Comparison of ENCODE assay signal across 8 cellular contexts in the genomic region with DNA sequence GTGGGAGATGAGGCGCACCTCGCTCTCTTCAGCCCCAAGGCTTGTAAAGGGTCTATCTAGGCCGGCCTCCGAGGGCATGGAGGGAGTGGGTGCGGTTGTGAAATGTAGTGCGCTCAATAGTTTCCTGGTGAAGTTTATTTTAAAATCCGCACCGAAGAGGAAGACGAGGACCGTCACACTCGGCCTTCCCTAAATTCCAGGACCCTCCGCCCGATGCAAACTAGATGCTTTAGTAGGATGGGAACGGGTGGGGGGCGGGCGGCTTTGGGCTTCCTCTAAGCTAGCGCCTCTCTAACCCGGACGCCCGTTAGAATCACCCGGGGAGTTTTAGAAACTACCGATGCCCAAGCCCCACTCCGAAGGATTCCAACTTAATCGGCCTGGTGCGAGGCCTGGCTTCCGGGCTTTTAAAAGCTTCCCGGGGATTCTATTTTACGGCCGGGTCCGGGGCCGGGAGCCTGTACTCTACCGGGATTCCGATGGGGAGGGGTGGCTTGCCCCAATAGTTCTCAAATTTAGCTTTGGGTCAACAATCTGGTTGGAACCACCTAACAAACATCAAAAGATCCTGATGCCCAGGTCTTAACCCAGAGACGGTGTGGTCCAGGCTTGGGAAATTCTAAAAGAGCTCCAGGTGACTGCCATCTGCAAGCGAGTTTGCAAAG. TPM values are rescaled to one million over a fixed set of nuclear protein-coding genes. Genes with fewer than 3 reads are reported as not detected.
DNase-seq lines count a peak whose midpoint lies in the region; ATAC-seq and TF ChIP-seq lines count a peak whose summit lies in the region.

No MANE protein-coding gene starts in this region.

- TF ChIP-seq CTCF in brain (conservative IDR thresholded peaks at IDR 0.05) = no peak

- peak overlapping the region; percentile 58 for H3K4me3 ChIP-seq in naive thymus-derived CD4-positive, alpha-beta T cell (ENCODE audit: low read length)

- H3K9me3 Mint-ChIP-seq in brain = no peaks in the 10 kb centered on the region
- no peaks in the 10 kb centered on the region for H3K9me3 Mint-ChIP-seq in naive thymus-derived CD4-positive, alpha-beta T cell

- peaks cover 43% of the 10 kb centered on the region for H3K4me1 Mint-ChIP-seq in brain
- peaks cover 6 to 42% (median 27%) of the 10 kb centered on the region in 7 donors for H3K4me1 Mint-ChIP-seq in naive thymus-derived CD4-positive, alpha-beta T cell

- no peak overlapping the region for H3K27ac Mint-ChIP-seq in brain
- H3K27ac Mint-ChIP-seq in naive thymus-derived CD4-positive, alpha-beta T cell = peak overlapping the region in 6 of 9 donors; percentile 58 to 88 (median 73)

- CTCF ChIA-PET in naive thymus-derived CD4-positive, alpha-beta T cell (lab: Charles Lee) = interaction anchor here (0.5 to 9.0 kb wide), 24 partner anchors 8 to 512 kb away, joined by 3 to 147 read pairs (median 4); a partner anchor contains a TSS

- ATAC-seq in HG03432 (IDR thresholded peaks at IDR 0.05; ENCODE audit: unreplicated experiment) = peak; percentile 0
- ATAC-seq in naive thymus-derived CD4-positive, alpha-beta T cell = peak; percentile 5
- ATAC-seq in HG02885 (IDR thresholded peaks at IDR 0.05; ENCODE audit: poor library complexity, unreplicated experiment) = no peak

- H3K27ac ChIP-seq in naive thymus-derived CD4-positive, alpha-beta T cell (ENCODE audit: low read depth, low read length) = peak overlapping the region; percentile 58

- peak overlapping the region; percentile 69 to 78 (median 78) for H3K4me3 Mint-ChIP-seq in brain
- H3K4me3 Mint-ChIP-seq in naive thymus-derived CD4-positive, alpha-beta T cell = peak overlapping the region; percentile 66 to 84 (median 76)

- H3K27me3 ChIP-seq in naive thymus-derived CD4-positive, alpha-beta T cell (ENCODE audit: control insufficient read depth in 2 of 2, insufficient read depth in 2 of 2, low read length in 2 of 2) = no peaks in the 10 kb centered on the region

- peaks cover 4% of the 10 kb centered on the region for H3K27me3 Mint-ChIP-seq in brain
- H3K27me3 Mint-ChIP-seq in naive thymus-derived CD4-positive, alpha-beta T cell = no peaks in the 10 kb centered on the region

- H3K36me3 Mint-ChIP-seq in brain = no peaks in the 10 kb centered on the region
- H3K36me3 Mint-ChIP-seq in naive thymus-derived CD4-positive, alpha-beta T cell = peaks cover 0 to 3% (median 0%) of the 10 kb centered on the region in 5 donors

- peaks cover 11 to 18% of the 10 kb centered on the region in 2 donors for H3K4me1 ChIP-seq in naive thymus-derived CD4-positive, alpha-beta T cell (ENCODE audit: control insufficient read depth in 2 of 2, insufficient read depth in 2 of 2, low read length in 2 of 2)

- POLR2A ChIA-PET in naive thymus-derived CD4-positive, alpha-beta T cell (lab: Charles Lee) = interaction anchor here (0.6 to 3.4 kb wide), 23 partner anchors 9 to 186 kb away, joined by 3 to 79 read pairs (median 5); a partner anchor contains a TSS

- H3K9me3 ChIP-seq in naive thymus-derived CD4-positive, alpha-beta T cell (ENCODE audit: control insufficient read depth in 2 of 3, low read length in 3 of 3) = no peaks in the 10 kb centered on the region

- intact Hi-C loops in naive thymus-derived CD4-positive, alpha-beta T cell (cut with micrococcal nuclease) = loop anchor here (1.0 to 10.0 kb wide), 12 partner anchors 20 to 602 kb away; a partner anchor contains a TSS

- H3K36me3 ChIP-seq in naive thymus-derived CD4-positive, alpha-beta T cell (ENCODE audit: control insufficient read depth in 2 of 3, insufficient read depth in 3 of 3, low read length in 3 of 3) = peaks cover 0 to 4% (median 0%) of the 10 kb centered on the region in 3 experiments

- DNase-seq in NCI-H2029 treated with DMSO at 0.1 percent for 48 hours (lab: John Stamatoyannopoulos, UW) (peak; percentile 23), NCI-H2029 (lab: John Stamatoyannopoulos, UW) (no peak), NCI-H345 (lab: John Stamatoyannopoulos, UW) (no peak), NCI-H1105 (lab: John Stamatoyannopoulos, UW) (no peak)
- DNase-seq in naive thymus-derived CD4-positive, alpha-beta T cell = no peak

RNA-seq across cellular contexts. Expression of a gene that starts 0.5 kb away (rescaled TPM):
- polyA plus RNA-seq in brain (ENCODE audit: insufficient read depth, low read depth, low replicate concordance) = 9.0 TPM
- 10 to 100 TPM in 4 of 5 experiments, 1 to 10 TPM in 1; 5.5 to 54.0 (median 45.0) TPM for total RNA-seq in naive thymus-derived CD4-positive, alpha-beta T cell
- 10 to 100 TPM; 23.3 to 24.1 TPM for polyA plus RNA-seq in naive thymus-derived CD4-positive, alpha-beta T cell

Comparison
In these comparisons a context has a peak if more than half of its experiments do, and no peak if none do; other contexts are left out.
1. H3K27ac Mint-ChIP-seq: peak in naive thymus-derived CD4-positive, alpha-beta T cell (6 of 9); none in brain (0 of 5).